Comparison of ENCODE assay signal across 8 cellular contexts in genomic region chr19:44807652-44808462, GRCh38. TPM values are rescaled to one million over a fixed set of nuclear protein-coding genes. Genes with fewer than 3 reads are reported as not detected.
A peak's percentile ranks its signal among the peaks of the same experiment; 100 is the strongest.
DNase-seq lines count a peak whose midpoint lies in the region; ATAC-seq and TF ChIP-seq lines count a peak whose summit lies in the region.

No MANE protein-coding gene starts in this region.

- no peak for TF ChIP-seq POLR2A in erythroblast (IDR thresholded peaks at IDR 0.05; ENCODE audit: low read length)

- peaks cover 5% of the 10 kb centered on the region; the same call in 1 of the 2 replicates for H3K27me3 ChIP-seq in BE2C
- H3K27me3 ChIP-seq in brain microvascular endothelial cell (replicated peaks): no peaks in the 10 kb centered on the region
- H3K27me3 ChIP-seq in layer of hippocampus (ENCODE audit: control insufficient read depth, insufficient read depth, low read length): no peaks in the 10 kb centered on the region
- H3K27me3 ChIP-seq in upper lobe of right lung: no peaks in the 10 kb centered on the region

- H3K4me3 ChIP-seq in BE2C (ENCODE audit: low read depth, low read length) (no peak overlapping the region), brain microvascular endothelial cell (ENCODE audit: low read depth, low read length) (no peak overlapping the region), upper lobe of right lung (peak overlapping the region; percentile 71)

- intact Hi-C loops in upper lobe of right lung (cut with DNase I): no loop called here

- H3K4me1 ChIP-seq in BE2C (peaks cover 4% of the 10 kb centered on the region; the same call in 1 of the 2 replicates), upper lobe of right lung (peaks cover 18% of the 10 kb centered on the region)

- ATAC-seq in upper lobe of right lung (peak; percentile 88), GM21576 (IDR thresholded peaks at IDR 0.05; ENCODE audit: unreplicated experiment) (no peak)

- in situ Hi-C loops in brain microvascular endothelial cell (cut with HindIII; ENCODE audit: low pct_ligation_motif_present, low sequenced_read_pairs): no loop called here

- H3K9me3 ChIP-seq in BE2C (no peaks in the 10 kb centered on the region), upper lobe of right lung (no peaks in the 10 kb centered on the region)

- H3K36me3 ChIP-seq in BE2C (no peaks in the 10 kb centered on the region), brain microvascular endothelial cell (replicated peaks) (no peaks in the 10 kb centered on the region), upper lobe of right lung (peaks cover 7% of the 10 kb centered on the region)

- TF ChIP-seq CTCF in BE2C (IDR thresholded peaks at IDR 0.05; ENCODE audit: low read depth, low read length) (peak; percentile 52), brain microvascular endothelial cell (IDR thresholded peaks at IDR 0.05; ENCODE audit: low read depth, low read length, missing control alignments) (peak; percentile 67), upper lobe of right lung (IDR thresholded peaks at IDR 0.05) (peak; percentile 48)

- DNase-seq in BE2C (no peak), LHCN-M2 (ENCODE audit: low read depth) (peak; percentile 23), brain microvascular endothelial cell (peak; percentile 2), upper lobe of right lung (peak; percentile 86), GM19238 (ENCODE audit: insufficient read length, low spot score) (no peak), erythroblast (lab: John Stamatoyannopoulos, UW) (no peak)

- H3K27ac ChIP-seq in brain microvascular endothelial cell (no peak overlapping the region), layer of hippocampus (ENCODE audit: low read depth, low read length) (peak overlapping the region; percentile 52), upper lobe of right lung (peak overlapping the region; percentile 85)

RNA-seq across cellular contexts. Expression of gene BCAM, which starts 1.0 kb away (rescaled TPM):
- 7.3 TPM for polyA plus RNA-seq in BE2C (2012; ENCODE audit: insufficient read depth, insufficient read length, low read depth)
- 3.3 and 3.5 TPM in 2 replicates for total RNA-seq in LHCN-M2 (2014; rRNA removed)
- 3.6 TPM for polyA plus RNA-seq in LHCN-M2 (2012)
- 280 TPM for total RNA-seq in upper lobe of right lung

RNA-seq across cellular contexts. Expression of gene CBLC, which starts 30.2 kb away (rescaled TPM):
- polyA plus RNA-seq in BE2C (2012; ENCODE audit: insufficient read depth, insufficient read length, low read depth): not detected
- not detected in 2 replicates for total RNA-seq in LHCN-M2 (2014; rRNA removed)
- polyA plus RNA-seq in LHCN-M2 (2012): not detected
- 3.2 TPM for total RNA-seq in upper lobe of right lung

RNA-seq across cellular contexts. Expression of gene NECTIN2, which starts 38.2 kb away (rescaled TPM):
- polyA plus RNA-seq in BE2C (2012; ENCODE audit: insufficient read depth, insufficient read length, low read depth): 105 TPM
- total RNA-seq in LHCN-M2 (2014; rRNA removed): 68.4 and 79.6 TPM in 2 replicates
- polyA plus RNA-seq in LHCN-M2 (2012): 71.9 TPM
- 108 TPM for total RNA-seq in upper lobe of right lung

RNA-seq across cellular contexts. Expression of gene BCL3, which starts 59.3 kb away (rescaled TPM):
- 14.5 TPM for polyA plus RNA-seq in BE2C (2012; ENCODE audit: insufficient read depth, insufficient read length, low read depth)
- total RNA-seq in LHCN-M2 (2014; rRNA removed) (10.0 and 18.1 TPM in 2 replicates), upper lobe of right lung (87.4 TPM)
- polyA plus RNA-seq in LHCN-M2 (2012): 5.9 TPM

Comparison
In these comparisons a context has a peak if more than half of its experiments do, and no peak if none do; other contexts are left out.
1. DNase-seq: peak in LHCN-M2 (single experiment), brain microvascular endothelial cell (single experiment) and upper lobe of right lung (single experiment); none in BE2C (single experiment), GM19238 (single experiment) and erythroblast (0 of 2).
2. RNA of gene BCAM, which starts 1.0 kb away (total RNA-seq): 280 TPM in upper lobe of right lung (single experiment); 3.3 to 3.5 TPM in LHCN-M2; every median in the first group is over 10 times any median in the second.
3. Peak in every context shown above with its lines, with median percentiles within 50 percentile points of each other: CTCF ChIP-seq.